ENCODE assay signal across 16 cellular contexts in the genomic region with DNA sequence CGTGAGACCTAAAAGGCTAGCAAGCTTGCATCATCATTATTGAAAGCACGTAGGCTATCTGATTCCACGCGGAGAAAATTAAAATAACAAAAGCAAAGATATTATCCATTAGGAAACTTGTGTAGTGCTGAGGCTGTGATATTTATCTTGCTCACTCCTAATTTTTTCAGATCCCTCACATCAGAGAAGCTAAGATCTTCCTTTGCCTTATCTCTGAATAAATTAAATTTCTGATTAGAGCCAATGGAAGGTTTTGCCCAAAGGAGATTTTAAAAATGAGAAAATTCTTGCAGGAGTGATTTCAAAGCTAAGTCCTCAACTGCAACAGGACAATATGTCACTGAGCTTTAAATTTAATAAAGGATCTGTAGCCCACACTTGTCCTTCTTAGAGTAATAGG.
"Had no signal": no experiment of that assay in that cellular context is flagged by ENCODE, and none has a peak within 500 bp of the region (broad histone marks: within the 10 kb centered on the region; RNA-seq: fewer than 3 reads in every experiment).

No MANE protein-coding gene starts in this region.

- DNase-seq: Kasumi-1, MM.1S, NCI-H2107, NCI-H2171 treated with DMSO at 0.1 percent for 48 hours, NCI-H345, NCI-H446 treated with DMSO at 0.1 percent for 48 hours, NCI-H510A treated with DMSO at 0.1 percent for 48 hours, Right ventricle myocardium superior, RPMI8226, SIG-M5, T-helper 2 cell had no signal

- H3K4me1 ChIP-seq: SJSA1 had no signal

- ATAC-seq: K562 had no signal

- H3K36me3 ChIP-seq: SJSA1 had no signal

- H3K27ac ChIP-seq: HL-60, KMS-11, SJSA1 had no signal

- H3K27me3 Mint-ChIP-seq: IgD-negative memory B cell had no signal

- H3K4me2 ChIP-seq: KMS-11 had no signal

- H3K27me3 ChIP-seq: SJSA1 had no signal

- H3K36me3 Mint-ChIP-seq: IgD-negative memory B cell had no signal

- H3K27ac Mint-ChIP-seq: IgD-negative memory B cell had no signal

- H3K4me3 Mint-ChIP-seq: IgD-negative memory B cell had no signal

- H3K4me3 ChIP-seq: K562, SJSA1 had no signal

- H3K4me1 Mint-ChIP-seq: IgD-negative memory B cell had no signal
